15 cellular contexts compared by ENCODE assay signal in the genomic region with DNA sequence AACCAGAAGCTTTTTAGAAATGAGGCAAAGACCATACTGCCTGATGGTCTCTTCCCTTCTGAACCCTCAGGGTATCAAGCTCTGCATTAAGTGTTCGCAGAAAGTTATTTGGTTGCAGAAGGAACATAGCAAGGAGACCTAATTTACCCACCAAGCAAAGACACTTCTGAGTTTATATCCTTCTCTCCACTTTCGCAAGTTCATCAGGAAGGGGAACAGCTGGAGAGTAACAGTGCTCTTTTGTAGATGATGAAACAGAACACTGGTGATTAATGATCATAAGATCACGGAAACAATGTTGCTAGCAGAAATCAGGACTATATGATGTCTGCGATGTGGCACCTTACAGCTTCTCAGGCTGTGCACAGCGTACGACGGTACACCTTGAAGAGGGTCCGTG.
DNase-seq lines count a peak whose midpoint lies in the region; ATAC-seq, FAIRE-seq and TF ChIP-seq lines count a peak whose summit lies in the region.
"Had no signal": no experiment of that assay in that cellular context is flagged by ENCODE, and none has a peak within 500 bp of the region (broad histone marks: within the 10 kb centered on the region; RNA-seq: fewer than 3 reads in every experiment).

No MANE protein-coding gene starts in this region.

- FAIRE-seq in bronchial epithelial cell (lab: Jason Lieb, UNC) = no peak
- FAIRE-seq: GM12878 had no signal

- intact Hi-C loops in mucosa of descending colon (cut with DNase I, micrococcal nuclease) = no loop called here

- H3K9me3 ChIP-seq in mucosa of descending colon = no peaks in the 10 kb centered on the region
- H3K9me3 ChIP-seq: BLaER1 treated with 17β-estradiol and CSF1 and Interleukin-3, amounts not matched to agents 10 nM and 100 nM; tibial artery had no signal

- H3K4me1 ChIP-seq in mucosa of descending colon (ENCODE audit: low read depth) = no peaks in the 10 kb centered on the region

- TF ChIP-seq CTCF in bronchial epithelial cell (IDR thresholded peaks at IDR 0.05; ENCODE audit: insufficient read depth, low read length, severe bottlenecking) (no peak), mucosa of descending colon (IDR thresholded peaks at IDR 0.05) (no peak)

- H3K27me3 ChIP-seq in bronchial epithelial cell (ENCODE audit: control insufficient read depth, insufficient read depth, low read length) = no peaks in the 10 kb centered on the region
- H3K27me3 ChIP-seq: BLaER1 treated with 17β-estradiol and CSF1 and Interleukin-3, amounts not matched to agents 10 nM and 100 nM; dorsolateral prefrontal cortex; tibial artery had no signal

- peak; percentile 17 for ATAC-seq in mucosa of descending colon
- no peak for ATAC-seq in GM19397 (IDR thresholded peaks at IDR 0.05; ENCODE audit: unreplicated experiment)
- ATAC-seq: GM12878 had no signal

- DNase-seq in CD1c-positive myeloid dendritic cell (ENCODE audit: extremely low spot score) (peak; percentile 55), MV-4-11 (lab: John Stamatoyannopoulos, UW) (peak; percentile 67), bronchial epithelial cell (ENCODE audit: low read depth) (peak; percentile 70), mucosa of descending colon (no peak), glomerular visceral epithelial cell (ENCODE audit: extremely low spot score) (no peak), H4 (ENCODE audit: low spot score) (no peak), KBM-7 (no peak)
- DNase-seq: activated effector memory CD4-positive, alpha-beta T cell treated with Interleukin-2 at 50 U/mL for 16 hours; dorsolateral prefrontal cortex; kidney; NCI-H146; tibial artery had no signal

- in situ Hi-C loops in KBM-7 (cut with MboI; ENCODE audit: low pct_unique_long_range_greater_than_20kb, low sequenced_read_pairs) = no loop called here

- H3K4me3 ChIP-seq in bronchial epithelial cell (ENCODE audit: low read depth, low read length) = no peak overlapping the region
- no peak overlapping the region for H3K4me3 ChIP-seq in mucosa of descending colon
- H3K4me3 ChIP-seq: BLaER1 treated with 17β-estradiol and CSF1 and Interleukin-3, amounts not matched to agents 10 nM and 100 nM; dorsolateral prefrontal cortex; GM12878; tibial artery had no signal

- H3K36me3 ChIP-seq in bronchial epithelial cell (ENCODE audit: control insufficient read depth, insufficient read depth, low read length) (no peaks in the 10 kb centered on the region), mucosa of descending colon (ENCODE audit: low read depth) (no peaks in the 10 kb centered on the region)

Comparison
In these comparisons a context has a peak if more than half of its experiments do, and no peak if none do; other contexts are left out.
1. DNase-seq: peak in CD1c-positive myeloid dendritic cell (single experiment), MV-4-11 (single experiment) and bronchial epithelial cell (single experiment); none in mucosa of descending colon (0 of 3), glomerular visceral epithelial cell (single experiment), H4 (single experiment) and KBM-7 (single experiment).